Comparison of ENCODE assay signal across 17 cellular contexts in genomic region chr11:114102993-114103896, GRCh38. TPM values are rescaled to one million over a fixed set of nuclear protein-coding genes. Genes with fewer than 3 reads are reported as not detected.
DNase-seq lines count a peak whose midpoint lies in the region; ATAC-seq and TF ChIP-seq lines count a peak whose summit lies in the region.
"Had no signal": no experiment of that assay in that cellular context is flagged by ENCODE, and none has a peak within 500 bp of the region (broad histone marks: within the 10 kb centered on the region; RNA-seq: fewer than 3 reads in every experiment).

No MANE protein-coding gene starts in this region.

- DNase-seq in MCF 10A (ENCODE audit: unreplicated experiment) (no peak), breast epithelium (ENCODE audit: low spot score in 2 of 2) (no peak), aorta (no peak), NCI-H2196 (lab: John Stamatoyannopoulos, UW; ENCODE audit: unreplicated experiment) (no peak)
- peak in 6 of 9 donors; percentile 8 to 56 (median 40) for DNase-seq in naive thymus-derived CD4-positive, alpha-beta T cell
- DNase-seq in stimulated activated CD4-positive, alpha-beta T cell treated with anti-CD3 and anti-CD28 coated beads, Interleukin-15, amount 100 ng/mL, for 24 hours: no peak
- DNase-seq: DMS 273 treated with DMSO at 0.1 percent for 48 hours, NCI-H1694 treated with DMSO at 0.1 percent for 48 hours, NCI-H510A treated with DMSO at 0.1 percent for 48 hours, PC-9, right cardiac atrium had no signal

- no TSS peak for BruUV-seq in MCF 10A (replicated peaks; lab: Mats Ljungman, UMichigan)

- CTCF ChIA-PET in MCF 10A (lab: Yijun Ruan, JAX): interaction anchor here (1.4 kb wide), 1 partner anchor 41 kb away, joined by 3 read pairs; no protein-coding TSS in a partner anchor
- CTCF ChIA-PET in naive thymus-derived CD4-positive, alpha-beta T cell (lab: Charles Lee): interaction anchor here (0.8 kb wide), 1 partner anchor 308 kb away, joined by 4 read pairs; no protein-coding TSS in a partner anchor

- H3K27ac Mint-ChIP-seq in MCF 10A (ENCODE audit: low read depth, unreplicated experiment): peak overlapping the region; percentile 16
- H3K27ac Mint-ChIP-seq in activated T-helper 17 cell treated with anti-CD3 and anti-CD28 coated beads, Interleukin-2, amount 50 U/mL, for 72 hours: peak overlapping the region; percentile 45
- peak overlapping the region; percentile 65 to 92 (median 83) for H3K27ac Mint-ChIP-seq in naive thymus-derived CD4-positive, alpha-beta T cell
- H3K27ac Mint-ChIP-seq: nephron, WTC11 had no signal

- no peak for TF ChIP-seq CTCF in MCF 10A (IDR thresholded peaks at IDR 0.05; ENCODE audit: unreplicated experiment)
- no peak for TF ChIP-seq CTCF in breast epithelium (IDR thresholded peaks at IDR 0.05)

- H3K27me3 Mint-ChIP-seq in MCF 10A (ENCODE audit: insufficient read depth, unreplicated experiment): no peaks in the 10 kb centered on the region
- H3K27me3 Mint-ChIP-seq in activated T-helper 17 cell treated with anti-CD3 and anti-CD28 coated beads, Interleukin-2, amount 50 U/mL, for 72 hours: no peaks in the 10 kb centered on the region
- H3K27me3 Mint-ChIP-seq in naive thymus-derived CD4-positive, alpha-beta T cell: peaks cover 0 to 21% (median 0%) of the 10 kb centered on the region in 5 donors

- POLR2A ChIA-PET in MCF 10A (lab: Yijun Ruan, JAX): interaction anchor here (1.6 kb wide), 1 partner anchor 10 kb away, joined by 6 read pairs; no protein-coding TSS in a partner anchor
- POLR2A ChIA-PET in naive thymus-derived CD4-positive, alpha-beta T cell (lab: Charles Lee): interaction anchor here (1.0 kb wide), 1 partner anchor 81 kb away, joined by 5 read pairs; no protein-coding TSS in a partner anchor

- H3K4me3 Mint-ChIP-seq in MCF 10A (ENCODE audit: unreplicated experiment): no peak overlapping the region
- peak overlapping the region; percentile 42 for H3K4me3 Mint-ChIP-seq in activated T-helper 17 cell treated with anti-CD3 and anti-CD28 coated beads, Interleukin-2, amount 50 U/mL, for 72 hours
- peak overlapping the region; percentile 56 to 83 (median 76) for H3K4me3 Mint-ChIP-seq in naive thymus-derived CD4-positive, alpha-beta T cell
- H3K4me3 Mint-ChIP-seq: nephron, WTC11 had no signal

- H3K9me3 Mint-ChIP-seq in MCF 10A (ENCODE audit: unreplicated experiment): no peaks in the 10 kb centered on the region
- H3K9me3 Mint-ChIP-seq in activated T-helper 17 cell treated with anti-CD3 and anti-CD28 coated beads, Interleukin-2, amount 50 U/mL, for 72 hours: no peaks in the 10 kb centered on the region
- no peaks in the 10 kb centered on the region for H3K9me3 Mint-ChIP-seq in naive thymus-derived CD4-positive, alpha-beta T cell
- H3K9me3 Mint-ChIP-seq: nephron, WTC11 had no signal

- H3K4me1 Mint-ChIP-seq in MCF 10A (ENCODE audit: insufficient read depth, unreplicated experiment): peaks cover 88% of the 10 kb centered on the region
- peaks cover 31% of the 10 kb centered on the region for H3K4me1 Mint-ChIP-seq in activated T-helper 17 cell treated with anti-CD3 and anti-CD28 coated beads, Interleukin-2, amount 50 U/mL, for 72 hours
- peaks cover 32 to 85% (median 66%) of the 10 kb centered on the region in 7 donors for H3K4me1 Mint-ChIP-seq in naive thymus-derived CD4-positive, alpha-beta T cell

- H3K27me3 ChIP-seq in breast epithelium: no peaks in the 10 kb centered on the region
- no peaks in the 10 kb centered on the region for H3K27me3 ChIP-seq in naive thymus-derived CD4-positive, alpha-beta T cell (ENCODE audit: control insufficient read depth in 2 of 2, insufficient read depth in 2 of 2, low read length in 2 of 2)
- no peaks in the 10 kb centered on the region for H3K27me3 ChIP-seq in aorta (ENCODE audit: control insufficient read depth in 1 of 2, insufficient read depth in 2 of 2, low read length in 1 of 2)
- H3K27me3 ChIP-seq: cardiac muscle cell had no signal

- H3K4me1 ChIP-seq in breast epithelium (peaks cover 3 to 6% of the 10 kb centered on the region in 2 donors), aorta (ENCODE audit: control insufficient read depth in 1 of 2, insufficient read depth in 2 of 2, low read length in 2 of 2) (peaks cover 16 to 18% of the 10 kb centered on the region in 2 donors)
- peaks cover 20 to 33% of the 10 kb centered on the region in 2 donors for H3K4me1 ChIP-seq in naive thymus-derived CD4-positive, alpha-beta T cell (ENCODE audit: control insufficient read depth in 2 of 2, insufficient read depth in 2 of 2, low read length in 2 of 2)
- H3K4me1 ChIP-seq: foreskin keratinocyte had no signal

- H3K27ac ChIP-seq in breast epithelium: peak overlapping the region in 1 of 2 donors; percentile 49
- H3K27ac ChIP-seq in naive thymus-derived CD4-positive, alpha-beta T cell (ENCODE audit: low read depth, low read length): no peak overlapping the region
- peak overlapping the region; percentile 19 to 30 for H3K27ac ChIP-seq in aorta (ENCODE audit: low read depth in 1 of 2, low read length in 2 of 2)
- H3K27ac ChIP-seq: cardiac muscle cell, foreskin keratinocyte, PC-9 had no signal

- intact Hi-C loops in MCF 10A (cut with micrococcal nuclease) (no loop called here), breast epithelium (cut with DNase I; ENCODE audit: low total_unique reads) (no loop called here), aorta (cut with DNase I) (no loop called here)
- intact Hi-C loops in naive thymus-derived CD4-positive, alpha-beta T cell (cut with micrococcal nuclease): loop anchor here (2.0 to 10.0 kb wide), 5 partner anchors 22 to 58 kb away; partner anchors contain the start of gene ZBTB16 (in 2 of the 2)

- H3K4me3 ChIP-seq in breast epithelium (peak overlapping the region in 1 of 3 donors; percentile 26), aorta (ENCODE audit: low read length in 2 of 2) (no peak overlapping the region)
- no peak overlapping the region for H3K4me3 ChIP-seq in naive thymus-derived CD4-positive, alpha-beta T cell (ENCODE audit: low read length)
- H3K4me3 ChIP-seq: cardiac muscle cell, PC-9 had no signal

- H3K9me3 ChIP-seq in breast epithelium: no peaks in the 10 kb centered on the region
- H3K9me3 ChIP-seq in naive thymus-derived CD4-positive, alpha-beta T cell (ENCODE audit: control insufficient read depth in 2 of 3, low read length in 3 of 3): no peaks in the 10 kb centered on the region
- no peaks in the 10 kb centered on the region for H3K9me3 ChIP-seq in aorta (ENCODE audit: control insufficient read depth, low read length)

- H3K36me3 Mint-ChIP-seq in MCF 10A (ENCODE audit: insufficient read depth, unreplicated experiment): peaks cover 100% of the 10 kb centered on the region
- no peaks in the 10 kb centered on the region for H3K36me3 Mint-ChIP-seq in activated T-helper 17 cell treated with anti-CD3 and anti-CD28 coated beads, Interleukin-2, amount 50 U/mL, for 72 hours (ENCODE audit: low read depth)
- H3K36me3 Mint-ChIP-seq in naive thymus-derived CD4-positive, alpha-beta T cell: peaks cover 0 to 11% (median 0%) of the 10 kb centered on the region in 5 donors
- H3K36me3 Mint-ChIP-seq: WTC11 had no signal

- ATAC-seq in activated T-helper 17 cell treated with anti-CD3 and anti-CD28 coated beads, Interleukin-2, amount 50 U/mL, for 72 hours (replicated peaks): peak; percentile 28
- peak; percentile 83 for ATAC-seq in naive thymus-derived CD4-positive, alpha-beta T cell
- ATAC-seq in aorta (ENCODE audit: low FRiP score) (no peak), GM18520 (IDR thresholded peaks at IDR 0.05; ENCODE audit: unreplicated experiment) (no peak)
- ATAC-seq: foreskin keratinocyte, WTC11 had no signal

- WGBS in aorta, 2 donors: 41% methylated on average over 13 of the region's 13 CpGs

- TF ChIP-seq POLR2A in breast epithelium (IDR thresholded peaks at IDR 0.05): no peak

- no peaks in the 10 kb centered on the region for H3K36me3 ChIP-seq in breast epithelium
- H3K36me3 ChIP-seq in naive thymus-derived CD4-positive, alpha-beta T cell (ENCODE audit: control insufficient read depth in 2 of 3, insufficient read depth in 3 of 3, low read length in 3 of 3): no peaks in the 10 kb centered on the region
- no peaks in the 10 kb centered on the region for H3K36me3 ChIP-seq in aorta (ENCODE audit: control insufficient read depth in 1 of 2, insufficient read depth in 2 of 2, low read length in 1 of 2)
- H3K36me3 ChIP-seq: cardiac muscle cell had no signal

RNA-seq across cellular contexts. Expression of gene ZBTB16, which starts 43.7 kb away (rescaled TPM):
- total RNA-seq in MCF 10A (2022) (70.4 and 75.3 TPM in 2 replicates), breast epithelium (100 to 1,000 TPM; 236 to 358 (median 271) TPM), aorta (100 to 1,000 TPM in 1 of 2 donors, 10 to 100 TPM in 1; 54.5 to 283 TPM)
- 10 to 100 TPM in 1 of 2 donors, 1 to 10 TPM in 1; 6.1 to 10.6 TPM for total RNA-seq in activated T-helper 17 cell treated with anti-CD3 and anti-CD28 coated beads, Interleukin-2, amount 50 U/mL, for 72 hours
- total RNA-seq in naive thymus-derived CD4-positive, alpha-beta T cell: 10 to 100 TPM in 2 of 5 experiments, 1 to 10 TPM in 3; 3.0 to 22.1 (median 7.2) TPM
- polyA plus RNA-seq in naive thymus-derived CD4-positive, alpha-beta T cell: 10 to 100 TPM in 1 of 2 donors, 1 to 10 TPM in 1; 3.0 to 15.4 TPM
- 10 to 100 TPM; 32.9 to 94.5 TPM for polyA plus RNA-seq in aorta
- total RNA-seq: foreskin keratinocyte had no signal
- polyA plus RNA-seq: foreskin keratinocyte had no signal

Comparison
In these comparisons a context has a peak if more than half of its experiments do, and no peak if none do; other contexts are left out.
1. DNase-seq: peak in naive thymus-derived CD4-positive, alpha-beta T cell (6 of 9); none in MCF 10A (single experiment), breast epithelium (0 of 2), aorta (0 of 2), stimulated activated CD4-positive, alpha-beta T cell treated with anti-CD3 and anti-CD28 coated beads, Interleukin-15, amount 100 ng/mL, for 24 hours (single experiment) and NCI-H2196 (single experiment).
2. H3K27ac Mint-ChIP-seq: peak in every context shown above with its lines; median percentile 83 in naive thymus-derived CD4-positive, alpha-beta T cell; 45 in activated T-helper 17 cell treated with anti-CD3 and anti-CD28 coated beads, Interleukin-2, amount 50 U/mL, for 72 hours; 16 in MCF 10A.
3. ATAC-seq: peak in activated T-helper 17 cell treated with anti-CD3 and anti-CD28 coated beads, Interleukin-2, amount 50 U/mL, for 72 hours (single experiment) and naive thymus-derived CD4-positive, alpha-beta T cell (single experiment); none in aorta (single experiment) and GM18520 (single experiment).
4. intact Hi-C loops: an anchor here in naive thymus-derived CD4-positive, alpha-beta T cell (2.0 to 10.0 kb wide); none called in MCF 10A, breast epithelium and aorta.